In the genomic region with DNA sequence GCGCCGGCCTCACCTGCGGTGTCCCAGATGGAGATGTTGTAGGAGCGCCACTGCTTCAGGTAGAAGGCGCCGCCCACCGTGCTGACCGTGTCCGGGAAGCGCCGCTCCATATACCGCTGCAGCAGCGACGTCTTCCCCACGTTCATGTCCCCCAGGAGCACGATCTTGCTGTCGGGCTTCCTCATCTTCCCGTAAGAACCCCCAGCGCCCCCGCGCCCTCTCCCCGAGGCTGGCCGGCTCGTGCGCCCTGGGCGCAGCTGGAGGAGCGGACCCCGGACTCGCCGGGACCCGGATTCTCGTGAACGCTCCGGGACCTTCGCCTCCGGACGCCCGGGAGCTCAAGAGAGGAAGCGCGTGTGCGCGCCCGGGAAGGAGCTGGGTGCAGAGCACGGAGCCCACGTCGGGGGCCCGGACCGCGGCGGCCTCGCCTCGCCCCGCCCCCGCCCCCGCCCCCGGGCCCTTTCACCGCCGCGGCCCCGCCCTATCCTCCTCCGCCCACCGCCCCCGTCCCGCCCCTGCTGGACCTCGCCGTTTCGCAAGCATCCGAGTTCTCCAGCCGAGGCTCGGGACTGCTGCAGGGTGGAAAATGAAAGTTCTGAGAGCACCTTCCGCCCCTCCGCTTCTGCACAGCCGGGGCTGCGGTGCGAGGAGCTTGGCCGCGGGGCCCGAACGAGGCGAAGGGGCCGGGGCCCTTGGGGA, we compare ENCODE assay signal across 1 cellular context.
TF ChIP-seq lines count a peak whose summit lies in the region.

A gene with protein sequence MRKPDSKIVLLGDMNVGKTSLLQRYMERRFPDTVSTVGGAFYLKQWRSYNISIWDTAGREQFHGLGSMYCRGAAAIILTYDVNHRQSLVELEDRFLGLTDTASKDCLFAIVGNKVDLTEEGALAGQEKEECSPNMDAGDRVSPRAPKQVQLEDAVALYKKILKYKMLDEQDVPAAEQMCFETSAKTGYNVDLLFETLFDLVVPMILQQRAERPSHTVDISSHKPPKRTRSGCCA (minus strand): TSS at position 388 of the 699 bp plus-strand sequence. CDS start 203 bp downstream, at position 185.

TF ChIP-seq in HepG2, 621 proteins besides CTCF, POLR2A, EP300 and RAD21 (continued from another document and continues in another):
- TF ChIP-seq ZNF281 (CRISPR knock-in tag; IDR thresholded peaks at IDR 0.05; ENCODE audit: borderline replicate concordance) (0 out of 2 replicates have a peak, but pooled peaks have one; percentile 9), ZEB1 (IDR thresholded peaks at IDR 0.05; ENCODE audit: insufficient replicate concordance, low read depth) (peak; percentile 72), CSRNP1 (CRISPR knock-in tag; IDR thresholded peaks at IDR 0.05) (peak; percentile 19; the same call in 1 of the 2 replicates), ZC3H13 (CRISPR knock-in tag; IDR thresholded peaks at IDR 0.05) (no peak; the same call in 1 of the 2 replicates), ZNF703 (CRISPR knock-in tag; IDR thresholded peaks at IDR 0.05; ENCODE audit: borderline replicate concordance) (0 out of 2 replicates have a peak, but pooled peaks have one; percentile 61), SP5 (CRISPR knock-in tag; IDR thresholded peaks at IDR 0.05; ENCODE audit: borderline replicate concordance, low read depth) (peak; percentile 77), STAG1 (CRISPR knock-in tag; IDR thresholded peaks at IDR 0.05) (no peak), GFI1 (CRISPR knock-in tag; IDR thresholded peaks at IDR 0.05; ENCODE audit: borderline replicate concordance) (peak; percentile 66; the same call in 1 of the 2 replicates), ZNF331 (CRISPR knock-in tag; IDR thresholded peaks at IDR 0.05) (no peak), CBX5 (CRISPR knock-in tag; IDR thresholded peaks at IDR 0.05; ENCODE audit: borderline replicate concordance) (no peak), TAF15 (IDR thresholded peaks at IDR 0.05; ENCODE audit: low read depth, low read length, poor library complexity, severe bottlenecking) (peak; percentile 71), SIX1 (CRISPR knock-in tag; IDR thresholded peaks at IDR 0.05; ENCODE audit: borderline replicate concordance) (no peak), STAT5B (CRISPR knock-in tag; IDR thresholded peaks at IDR 0.05) (no peak), ISL2 (CRISPR knock-in tag; IDR thresholded peaks at IDR 0.05) (peak; percentile 31; the same call in 1 of the 2 replicates), ZSCAN12 (CRISPR knock-in tag; IDR thresholded peaks at IDR 0.05) (0 out of 2 replicates have a peak, but pooled peaks have one; percentile 77), MIER3 (CRISPR knock-in tag; IDR thresholded peaks at IDR 0.05; ENCODE audit: borderline replicate concordance) (peak; percentile 52; the same call in 1 of the 2 replicates), ZNF501 (CRISPR knock-in tag; IDR thresholded peaks at IDR 0.05) (peak; percentile 60; the same call in 1 of the 2 replicates), ZBTB7A (CRISPR knock-in tag; IDR thresholded peaks at IDR 0.05) (0 out of 2 replicates have a peak, but pooled peaks have one; percentile 29), MED1 (CRISPR knock-in tag; IDR thresholded peaks at IDR 0.05) (peak; percentile 68), ZNF879 (CRISPR knock-in tag; IDR thresholded peaks at IDR 0.05) (no peak), DMAP1 (CRISPR knock-in tag; IDR thresholded peaks at IDR 0.05) (0 out of 2 replicates have a peak, but pooled peaks have one; percentile 28), RXRB (CRISPR knock-in tag; IDR thresholded peaks at IDR 0.05; ENCODE audit: borderline replicate concordance) (no peak), PATZ1 (CRISPR knock-in tag; IDR thresholded peaks at IDR 0.05) (peak; percentile 67; the same call in 1 of the 2 replicates), HDAC1 (CRISPR knock-in tag; IDR thresholded peaks at IDR 0.05) (peak; percentile 72), SETDB1 (CRISPR knock-in tag; IDR thresholded peaks at IDR 0.05; ENCODE audit: borderline replicate concordance) (no peak), HNRNPK (IDR thresholded peaks at IDR 0.05; ENCODE audit: low read depth, low read length, poor library complexity, severe bottlenecking) (peak; percentile 76), TBX2 (CRISPR knock-in tag; IDR thresholded peaks at IDR 0.05; ENCODE audit: borderline replicate concordance) (peak; percentile 45), ZIK1 (CRISPR knock-in tag; IDR thresholded peaks at IDR 0.05; ENCODE audit: borderline replicate concordance, low read depth) (no peak), MAZ (IDR thresholded peaks at IDR 0.05; ENCODE audit: borderline replicate concordance, low read depth, low read length) (peak; percentile 46; the same call in 1 of the 2 replicates), MAZ (CRISPR knock-in tag; IDR thresholded peaks at IDR 0.05; ENCODE audit: low read depth) (peak; percentile 59; the same call in 1 of the 2 replicates), ZNF558 (CRISPR knock-in tag; IDR thresholded peaks at IDR 0.05; ENCODE audit: borderline replicate concordance) (peak; percentile 49; the same call in 1 of the 2 replicates), JARID2 (CRISPR knock-in tag; IDR thresholded peaks at IDR 0.05; ENCODE audit: insufficient replicate concordance) (peak; percentile 28), ZC3H4 (CRISPR knock-in tag; IDR thresholded peaks at IDR 0.05; ENCODE audit: borderline replicate concordance) (no peak), ZFY (CRISPR knock-in tag; IDR thresholded peaks at IDR 0.05) (peak; percentile 68), SYNCRIP (IDR thresholded peaks at IDR 0.05; ENCODE audit: insufficient read depth, low read depth, low read length) (no peak), ADNP (CRISPR knock-in tag; IDR thresholded peaks at IDR 0.05) (no peak), IRF2 (CRISPR knock-in tag; IDR thresholded peaks at IDR 0.05) (peak; percentile 75), DRAP1 (CRISPR knock-in tag; IDR thresholded peaks at IDR 0.05) (peak; percentile 68; the same call in 1 of the 2 replicates), ERF (CRISPR knock-in tag; IDR thresholded peaks at IDR 0.05) (peak; percentile 48), HMG20A (CRISPR knock-in tag; IDR thresholded peaks at IDR 0.05; ENCODE audit: borderline replicate concordance) (peak; percentile 49; the same call in 1 of the 2 replicates)
- TF ChIP-seq, protein P1, sequence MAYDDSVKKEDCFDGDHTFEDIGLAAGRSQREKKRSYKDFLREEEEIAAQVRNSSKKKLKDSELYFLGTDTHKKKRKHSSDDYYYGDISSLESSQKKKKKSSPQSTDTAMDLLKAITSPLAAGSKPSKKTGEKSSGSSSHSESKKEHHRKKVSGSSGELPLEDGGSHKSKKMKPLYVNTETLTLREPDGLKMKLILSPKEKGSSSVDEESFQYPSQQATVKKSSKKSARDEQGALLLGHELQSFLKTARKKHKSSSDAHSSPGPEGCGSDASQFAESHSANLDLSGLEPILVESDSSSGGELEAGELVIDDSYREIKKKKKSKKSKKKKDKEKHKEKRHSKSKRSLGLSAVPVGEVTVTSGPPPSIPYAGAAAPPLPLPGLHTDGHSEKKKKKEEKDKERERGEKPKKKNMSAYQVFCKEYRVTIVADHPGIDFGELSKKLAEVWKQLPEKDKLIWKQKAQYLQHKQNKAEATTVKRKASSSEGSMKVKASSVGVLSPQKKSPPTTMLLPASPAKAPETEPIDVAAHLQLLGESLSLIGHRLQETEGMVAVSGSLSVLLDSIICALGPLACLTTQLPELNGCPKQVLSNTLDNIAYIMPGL (CRISPR knock-in tag; IDR thresholded peaks at IDR 0.05; ENCODE audit: borderline replicate concordance in 1 of 2, low read depth in 1 of 2): peak; percentile 65 to 70
- TF ChIP-seq, protein P2, sequence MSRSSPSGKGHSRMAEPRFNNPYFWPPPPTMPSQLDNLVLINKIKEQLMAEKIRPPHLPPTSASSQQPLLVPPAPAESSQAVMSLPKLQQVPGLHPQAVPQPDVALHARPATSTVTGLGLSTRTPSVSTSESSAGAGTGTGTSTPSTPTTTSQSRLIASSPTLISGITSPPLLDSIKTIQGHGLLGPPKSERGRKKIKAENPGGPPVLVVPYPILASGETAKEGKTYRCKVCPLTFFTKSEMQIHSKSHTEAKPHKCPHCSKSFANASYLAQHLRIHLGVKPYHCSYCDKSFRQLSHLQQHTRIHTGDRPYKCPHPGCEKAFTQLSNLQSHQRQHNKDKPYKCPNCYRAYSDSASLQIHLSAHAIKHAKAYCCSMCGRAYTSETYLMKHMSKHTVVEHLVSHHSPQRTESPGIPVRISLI (CRISPR knock-in tag; IDR thresholded peaks at IDR 0.05; ENCODE audit: borderline replicate concordance): no peak
- TF ChIP-seq, protein P3, sequence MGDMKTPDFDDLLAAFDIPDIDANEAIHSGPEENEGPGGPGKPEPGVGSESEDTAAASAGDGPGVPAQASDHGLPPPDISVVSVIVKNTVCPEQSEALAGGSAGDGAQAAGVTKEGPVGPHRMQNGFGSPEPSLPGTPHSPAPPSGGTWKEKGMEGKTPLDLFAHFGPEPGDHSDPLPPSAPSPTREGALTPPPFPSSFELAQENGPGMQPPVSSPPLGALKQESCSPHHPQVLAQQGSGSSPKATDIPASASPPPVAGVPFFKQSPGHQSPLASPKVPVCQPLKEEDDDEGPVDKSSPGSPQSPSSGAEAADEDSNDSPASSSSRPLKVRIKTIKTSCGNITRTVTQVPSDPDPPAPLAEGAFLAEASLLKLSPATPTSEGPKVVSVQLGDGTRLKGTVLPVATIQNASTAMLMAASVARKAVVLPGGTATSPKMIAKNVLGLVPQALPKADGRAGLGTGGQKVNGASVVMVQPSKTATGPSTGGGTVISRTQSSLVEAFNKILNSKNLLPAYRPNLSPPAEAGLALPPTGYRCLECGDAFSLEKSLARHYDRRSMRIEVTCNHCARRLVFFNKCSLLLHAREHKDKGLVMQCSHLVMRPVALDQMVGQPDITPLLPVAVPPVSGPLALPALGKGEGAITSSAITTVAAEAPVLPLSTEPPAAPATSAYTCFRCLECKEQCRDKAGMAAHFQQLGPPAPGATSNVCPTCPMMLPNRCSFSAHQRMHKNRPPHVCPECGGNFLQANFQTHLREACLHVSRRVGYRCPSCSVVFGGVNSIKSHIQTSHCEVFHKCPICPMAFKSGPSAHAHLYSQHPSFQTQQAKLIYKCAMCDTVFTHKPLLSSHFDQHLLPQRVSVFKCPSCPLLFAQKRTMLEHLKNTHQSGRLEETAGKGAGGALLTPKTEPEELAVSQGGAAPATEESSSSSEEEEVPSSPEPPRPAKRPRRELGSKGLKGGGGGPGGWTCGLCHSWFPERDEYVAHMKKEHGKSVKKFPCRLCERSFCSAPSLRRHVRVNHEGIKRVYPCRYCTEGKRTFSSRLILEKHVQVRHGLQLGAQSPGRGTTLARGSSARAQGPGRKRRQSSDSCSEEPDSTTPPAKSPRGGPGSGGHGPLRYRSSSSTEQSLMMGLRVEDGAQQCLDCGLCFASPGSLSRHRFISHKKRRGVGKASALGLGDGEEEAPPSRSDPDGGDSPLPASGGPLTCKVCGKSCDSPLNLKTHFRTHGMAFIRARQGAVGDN (CRISPR knock-in tag; IDR thresholded peaks at IDR 0.05): peak; percentile 86
